ENCODE assay signal across 17 cellular contexts in the genomic region with DNA sequence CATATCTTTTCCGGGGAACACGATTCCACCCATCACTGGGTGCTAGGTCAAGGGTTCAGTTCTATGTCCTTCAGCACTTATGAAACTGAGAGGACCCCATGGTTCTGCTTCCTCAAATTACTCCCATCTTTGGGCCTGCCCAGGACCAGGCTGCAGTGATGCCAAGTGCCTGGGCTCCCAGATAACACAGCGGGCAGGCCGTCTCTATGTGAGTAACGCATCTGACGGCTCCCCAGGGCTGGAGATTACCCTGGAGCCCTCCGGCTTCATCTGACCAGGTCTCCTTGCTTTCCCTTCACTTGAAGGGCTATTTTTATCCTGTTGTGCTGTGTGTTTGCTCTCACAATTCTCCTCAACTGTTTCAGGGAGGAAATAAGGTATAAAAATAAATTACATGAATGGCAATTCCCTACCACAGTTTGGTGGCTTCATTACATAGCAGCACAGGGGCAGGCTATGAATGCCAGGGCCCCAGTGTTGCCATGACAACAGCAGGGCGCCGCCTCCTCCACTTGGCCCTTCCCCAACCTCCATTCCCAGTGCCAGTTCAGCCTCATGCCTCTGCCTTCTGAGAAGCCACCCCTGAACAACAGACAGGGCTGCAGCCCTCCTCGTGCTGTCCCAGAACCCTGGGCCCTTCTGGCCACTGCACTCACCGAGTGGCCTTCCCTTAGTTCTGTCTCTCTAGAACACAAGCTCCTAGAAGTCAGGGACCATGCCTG. TPM values are rescaled to one million over a fixed set of nuclear protein-coding genes. Genes with fewer than 3 reads are reported as not detected.
DNase-seq lines count a peak whose midpoint lies in the region; ATAC-seq and TF ChIP-seq lines count a peak whose summit lies in the region.
"Had no signal": no experiment of that assay in that cellular context is flagged by ENCODE, and none has a peak within 500 bp of the region (broad histone marks: within the 10 kb centered on the region; RNA-seq: fewer than 3 reads in every experiment).

No MANE protein-coding gene starts in this region.

- H3K36me3 ChIP-seq in mucosa of descending colon (ENCODE audit: low read depth) (no peaks in the 10 kb centered on the region), ascending aorta (no peaks in the 10 kb centered on the region)

- H3K9me3 ChIP-seq in mucosa of descending colon, result no peaks in the 10 kb centered on the region
- H3K9me3 ChIP-seq in ascending aorta, result no peaks in the 10 kb centered on the region

- peak; percentile 63 for ATAC-seq in mucosa of descending colon
- no peak for ATAC-seq in GM19328 (IDR thresholded peaks at IDR 0.05; ENCODE audit: unreplicated experiment)
- ATAC-seq: PC-3 had no signal

- H3K4me3 ChIP-seq in mucosa of descending colon (no peak overlapping the region), ascending aorta (no peak overlapping the region)
- H3K4me3 ChIP-seq: coronary artery, SK-N-MC had no signal

- no peaks in the 10 kb centered on the region for H3K27me3 ChIP-seq in ascending aorta

- DNase-seq in DMS53 (lab: John Stamatoyannopoulos, UW) (peak; percentile 57), DMS53 treated with DMSO at 0.1 percent for 48 hours (lab: John Stamatoyannopoulos, UW; ENCODE audit: unreplicated experiment) (no peak), CD1c-positive myeloid dendritic cell (ENCODE audit: extremely low spot score) (peak; percentile 25), anterior cingulate cortex (lab: John Stamatoyannopoulos, UW) (peak in 32 of 58 donors; percentile 6 to 61 (median 22)), mucosa of descending colon (peak; percentile 79 to 88 (median 82)), ascending aorta (ENCODE audit: low spot score in 2 of 2) (no peak), KG1 (lab: John Stamatoyannopoulos, UW) (no peak)
- DNase-seq: 8988T; activated CD4-positive, alpha-beta T cell treated with anti-CD3 and anti-CD28 coated beads, Interleukin-2, amount 10 ng/mL, durations not matched to agents 24 days and 14 days; activated CD8-positive, alpha-beta memory T cell treated with anti-CD3 and anti-CD28 coated beads, Interleukin-2, amount 50 U/mL, for 48 hours; naive B cell; NCI-H146; PC-3 had no signal

- H3K4me1 ChIP-seq in mucosa of descending colon (ENCODE audit: low read depth), result peaks cover 46% of the 10 kb centered on the region
- no peaks in the 10 kb centered on the region for H3K4me1 ChIP-seq in ascending aorta

- intact Hi-C loops in mucosa of descending colon (cut with DNase I, micrococcal nuclease), result no loop called here
- intact Hi-C loops in ascending aorta (cut with DNase I), result no loop called here

- H3K27ac ChIP-seq in ascending aorta, result no peak overlapping the region
- H3K27ac ChIP-seq: C4-2B, SK-N-MC had no signal

- TF ChIP-seq CTCF in mucosa of descending colon (IDR thresholded peaks at IDR 0.05), result no peak
- TF ChIP-seq CTCF in ascending aorta (IDR thresholded peaks at IDR 0.05), result no peak

RNA-seq across cellular contexts. Expression of a gene that starts 25.4 kb away (rescaled TPM):
- 100 to 1,000 TPM in 1 of 3 donors, 10 to 100 TPM in 2; 58.3 to 110 (median 67.7) TPM for total RNA-seq in mucosa of descending colon
- 20.0 TPM for total RNA-seq in ascending aorta

Comparison
In these comparisons a context has a peak if more than half of its experiments do, and no peak if none do; other contexts are left out.
1. DNase-seq: peak in DMS53 (single experiment), CD1c-positive myeloid dendritic cell (single experiment), anterior cingulate cortex (32 of 58) and mucosa of descending colon (3 of 3); none in DMS53 treated with DMSO at 0.1 percent for 48 hours (single experiment), ascending aorta (0 of 2) and KG1 (single experiment).